9 cellular contexts compared by ENCODE assay signal in the genomic region with DNA sequence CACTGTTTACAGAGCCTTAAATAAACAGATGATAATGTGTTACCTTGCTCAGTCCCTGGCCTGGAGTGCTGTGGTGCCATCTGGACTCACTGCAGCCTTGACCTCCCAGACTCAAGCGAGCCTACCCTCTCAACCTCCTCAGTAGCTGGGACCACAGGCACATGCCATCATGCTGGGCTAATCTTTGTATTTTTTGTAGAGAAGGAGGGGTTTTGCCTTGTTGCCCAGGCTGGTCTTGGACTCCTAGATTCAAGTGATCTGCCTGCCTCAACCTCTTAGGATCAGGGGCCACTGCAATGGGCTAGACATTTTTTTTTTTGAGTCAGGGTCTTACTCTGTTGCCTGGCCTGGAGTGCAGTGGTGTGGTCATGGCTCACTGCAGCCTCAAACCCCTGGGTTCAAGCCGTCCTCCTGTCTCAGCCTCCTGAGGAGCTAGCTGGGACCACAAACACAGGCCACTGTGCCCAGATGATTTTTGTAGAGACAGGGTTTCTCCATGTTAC. TPM values are rescaled to one million over a fixed set of nuclear protein-coding genes. Genes with fewer than 3 reads are reported as not detected.
DNase-seq lines count a peak whose midpoint lies in the region; ATAC-seq and TF ChIP-seq lines count a peak whose summit lies in the region.
"Had no signal": no experiment of that assay in that cellular context is flagged by ENCODE, and none has a peak within 500 bp of the region (broad histone marks: within the 10 kb centered on the region; RNA-seq: fewer than 3 reads in every experiment).

No MANE protein-coding gene starts in this region.

- no peaks in the 10 kb centered on the region for H3K27me3 ChIP-seq in testis

- no peak for TF ChIP-seq CTCF in progenitor cell of endocrine pancreas (IDR thresholded peaks at IDR 0.05; ENCODE audit: unreplicated experiment)
- no peak for TF ChIP-seq CTCF in testis (IDR thresholded peaks at IDR 0.05)

- H3K9me3 Mint-ChIP-seq in effector memory CD8-positive, alpha-beta T cell, result no peaks in the 10 kb centered on the region
- no peaks in the 10 kb centered on the region for H3K9me3 Mint-ChIP-seq in progenitor cell of endocrine pancreas (ENCODE audit: low read depth)

- TF ChIP-seq POLR2A in testis (IDR thresholded peaks at IDR 0.05), result no peak

- H3K9me3 ChIP-seq in testis, result no peaks in the 10 kb centered on the region

- ATAC-seq in effector memory CD8-positive, alpha-beta T cell (replicated peaks), result no peak
- ATAC-seq in HG02763 (IDR thresholded peaks at IDR 0.05; ENCODE audit: unreplicated experiment) (no peak), HG03159 (IDR thresholded peaks at IDR 0.05; ENCODE audit: unreplicated experiment) (no peak), GM18498 (IDR thresholded peaks at IDR 0.05; ENCODE audit: unreplicated experiment) (no peak)

- peaks cover 15% of the 10 kb centered on the region for H3K36me3 Mint-ChIP-seq in effector memory CD8-positive, alpha-beta T cell (ENCODE audit: insufficient read depth)
- no peaks in the 10 kb centered on the region for H3K36me3 Mint-ChIP-seq in progenitor cell of endocrine pancreas (ENCODE audit: insufficient read depth)

- H3K4me3 ChIP-seq in testis, result no peak overlapping the region

- H3K4me3 Mint-ChIP-seq in effector memory CD8-positive, alpha-beta T cell, result peak overlapping the region; percentile 75 to 80
- H3K4me3 Mint-ChIP-seq in progenitor cell of endocrine pancreas (ENCODE audit: low read depth), result no peak overlapping the region

- H3K4me1 ChIP-seq in testis, result peaks cover 22% of the 10 kb centered on the region

- H3K4me1 Mint-ChIP-seq in effector memory CD8-positive, alpha-beta T cell (ENCODE audit: low read depth in 2 of 2), result peaks cover 35 to 40% of the 10 kb centered on the region in 2 donors
- peaks cover 26% of the 10 kb centered on the region for H3K4me1 Mint-ChIP-seq in progenitor cell of endocrine pancreas (ENCODE audit: low read depth)

- no peaks in the 10 kb centered on the region for H3K36me3 ChIP-seq in testis (ENCODE audit: low read depth, missing control alignments)

- intact Hi-C loops in testis (cut with DNase I; ENCODE audit: low total_unique reads), result no loop called here

- H3K27me3 Mint-ChIP-seq in effector memory CD8-positive, alpha-beta T cell, result no peaks in the 10 kb centered on the region
- peaks cover 6% of the 10 kb centered on the region for H3K27me3 Mint-ChIP-seq in progenitor cell of endocrine pancreas

- H3K27ac Mint-ChIP-seq in effector memory CD8-positive, alpha-beta T cell, result peak overlapping the region; percentile 64 to 82
- H3K27ac Mint-ChIP-seq in progenitor cell of endocrine pancreas, result peak overlapping the region; percentile 75

- 71 to 72% methylated on average over 2 of the region's 2 CpGs for WGBS in testis, 2 donors

- H3K27ac ChIP-seq in testis, result peak overlapping the region in 1 of 2 donors; percentile 85

- DNase-seq in DMS53 (lab: John Stamatoyannopoulos, UW) (peak; percentile 87), NCI-H146 treated with DMSO at 0.1 percent for 48 hours (lab: John Stamatoyannopoulos, UW; ENCODE audit: unreplicated experiment) (peak; percentile 56), progenitor cell of endocrine pancreas (ENCODE audit: low spot score, unreplicated experiment) (no peak), testis (no peak)
- DNase-seq in effector memory CD8-positive, alpha-beta T cell, result no peak
- DNase-seq: activated CD8-positive, alpha-beta memory T cell treated with anti-CD3 and anti-CD28 coated beads, Interleukin-2, amount 50 U/mL, for 48 hours had no signal

RNA-seq across cellular contexts. Expression of gene NAGLU, which starts 5.0 kb away (rescaled TPM):
- total RNA-seq in progenitor cell of endocrine pancreas (19.0 and 22.9 TPM in 2 replicates), testis (10 to 100 TPM; 37.6 to 40.6 TPM)
- 18.9 TPM for polyA plus RNA-seq in testis (ENCODE audit: insufficient read depth, low read depth, low replicate concordance)

RNA-seq across cellular contexts. Expression of gene HSD17B1, which starts 21.7 kb away (rescaled TPM):
- total RNA-seq in progenitor cell of endocrine pancreas (1.4 and 2.4 TPM in 2 replicates), testis (10 to 100 TPM; 13.8 to 14.4 TPM)
- 7.1 TPM for polyA plus RNA-seq in testis (ENCODE audit: insufficient read depth, low read depth, low replicate concordance)

RNA-seq across cellular contexts. Expression of gene COASY, which starts 30.9 kb away (rescaled TPM):
- total RNA-seq in progenitor cell of endocrine pancreas, result 60.0 and 66.9 TPM in 2 replicates
- total RNA-seq in testis, result 10 to 100 TPM; 52.8 to 68.5 TPM
- 103 TPM for polyA plus RNA-seq in testis (ENCODE audit: insufficient read depth, low read depth, low replicate concordance)

RNA-seq across cellular contexts. Expression of gene MLX, which starts 35.9 kb away (rescaled TPM):
- 26.8 and 33.7 TPM in 2 replicates for total RNA-seq in progenitor cell of endocrine pancreas
- total RNA-seq in testis, result 10 to 100 TPM; 27.6 to 38.6 TPM
- 26.7 TPM for polyA plus RNA-seq in testis (ENCODE audit: insufficient read depth, low read depth, low replicate concordance)

RNA-seq across cellular contexts. Expression of gene PSMC3IP, which starts 46.5 kb away (rescaled TPM):
- total RNA-seq in progenitor cell of endocrine pancreas, result 18.1 and 19.6 TPM in 2 replicates
- total RNA-seq in testis, result 10 to 100 TPM; 17.2 to 27.2 TPM
- polyA plus RNA-seq in testis (ENCODE audit: insufficient read depth, low read depth, low replicate concordance), result 45.3 TPM

Comparison
In these comparisons a context has a peak if more than half of its experiments do, and no peak if none do; other contexts are left out.
1. DNase-seq: peak in DMS53 (single experiment) and NCI-H146 treated with DMSO at 0.1 percent for 48 hours (single experiment); none in effector memory CD8-positive, alpha-beta T cell (0 of 3), progenitor cell of endocrine pancreas (single experiment) and testis (single experiment).